10 cellular contexts compared by ENCODE assay signal in genomic region chr15:84826369-84826823, GRCh38. TPM values are rescaled to one million over a fixed set of nuclear protein-coding genes. Genes with fewer than 3 reads are reported as not detected.
DNase-seq lines count a peak whose midpoint lies in the region; ATAC-seq and TF ChIP-seq lines count a peak whose summit lies in the region.
"Had no signal": no experiment of that assay in that cellular context is flagged by ENCODE, and none has a peak within 500 bp of the region (broad histone marks: within the 10 kb centered on the region; RNA-seq: fewer than 3 reads in every experiment).

No MANE protein-coding gene starts in this region.

- intact Hi-C loops in MCF 10A (cut with micrococcal nuclease) = no loop called here
- intact Hi-C loops in breast epithelium (cut with DNase I; ENCODE audit: low total_unique reads) = no loop called here
- intact Hi-C loops in PC-9 (cut with micrococcal nuclease; ENCODE audit: unreplicated experiment) = loop anchor here (2.0 to 5.0 kb wide), 2 partner anchors 102 to 216 kb away; no protein-coding TSS in a partner anchor
- intact Hi-C loops in heart left ventricle (cut with DNase I) = loop anchor here in 4 of 10 donors (5.0 to 10.0 kb wide), 3 partner anchors 96 to 242 kb away; partner anchors contain the start of genes NMB (in 2 of the 4) and WDR73 (in 2 of the 4)
- intact Hi-C loops in vagina (cut with DNase I) = no loop called here
- intact Hi-C loops in CD4-positive, alpha-beta memory T cell (cut with micrococcal nuclease) = no loop called here

- H3K4me1 Mint-ChIP-seq in MCF 10A (ENCODE audit: insufficient read depth, unreplicated experiment) = no peaks in the 10 kb centered on the region
- H3K4me1 Mint-ChIP-seq in CD4-positive, alpha-beta memory T cell = no peaks in the 10 kb centered on the region

- no peaks in the 10 kb centered on the region for H3K9me2 ChIP-seq in PC-9 (ENCODE audit: insufficient read depth)

- H3K4me3 ChIP-seq in breast epithelium (no peak overlapping the region), PC-9 (no peak overlapping the region), heart left ventricle (no peak overlapping the region), vagina (no peak overlapping the region)
- H3K4me3 ChIP-seq in CD4-positive, alpha-beta memory T cell (ENCODE audit: low read length in 2 of 2) = no peak overlapping the region
- H3K4me3 ChIP-seq: ovary had no signal

- BruUV-seq in MCF 10A (replicated peaks; lab: Mats Ljungman, UMichigan) (no TSS peak), PC-9 (replicated peaks; lab: Mats Ljungman, UMichigan) (no TSS peak)

- ATAC-seq in heart left ventricle = peak; percentile 16 to 37 (median 24)
- no peak for ATAC-seq in HG03457 (IDR thresholded peaks at IDR 0.05; ENCODE audit: unreplicated experiment)
- no peak for ATAC-seq in GM21381 (IDR thresholded peaks at IDR 0.05; ENCODE audit: unreplicated experiment)

- 39 to 75% (median 65%) methylated on average over 6 of the region's 6 CpGs for WGBS in heart left ventricle, 4 donors

- H3K4me3 Mint-ChIP-seq in MCF 10A (ENCODE audit: unreplicated experiment) = no peak overlapping the region
- H3K4me3 Mint-ChIP-seq in CD4-positive, alpha-beta memory T cell = no peak overlapping the region

- no peaks in the 10 kb centered on the region for H3K36me3 ChIP-seq in breast epithelium
- H3K36me3 ChIP-seq in PC-9 (ENCODE audit: low read depth) = no peaks in the 10 kb centered on the region
- H3K36me3 ChIP-seq in heart left ventricle = peaks cover 0 to 52% (median 3%) of the 10 kb centered on the region in 9 donors
- no peaks in the 10 kb centered on the region for H3K36me3 ChIP-seq in vagina
- H3K36me3 ChIP-seq in CD4-positive, alpha-beta memory T cell (ENCODE audit: insufficient read depth, low read length) = no peaks in the 10 kb centered on the region
- H3K36me3 ChIP-seq: ovary had no signal

- POLR2A ChIA-PET in MCF 10A (lab: Yijun Ruan, JAX) (no interaction called here), PC-9 (lab: Charles Lee; ENCODE audit: unreplicated experiment) (interaction anchor here (0.7 kb wide), 1 partner anchor 166 kb away, joined by 4 read pairs; no protein-coding TSS in a partner anchor)
- POLR2A ChIA-PET in CD4-positive, alpha-beta memory T cell (lab: Charles Lee; ENCODE audit: partially characterized antibody) = no interaction called here

- H3K4me2 ChIP-seq in PC-9 = no peak overlapping the region
- H3K4me2 ChIP-seq: KMS-11 had no signal

- no peaks in the 10 kb centered on the region for H3K79me2 ChIP-seq in PC-9 (ENCODE audit: low read depth)

- H3K9me3 ChIP-seq in breast epithelium = no peaks in the 10 kb centered on the region
- H3K9me3 ChIP-seq in PC-9 (ENCODE audit: insufficient read depth, low read depth) = no peaks in the 10 kb centered on the region
- H3K9me3 ChIP-seq in heart left ventricle = no peaks in the 10 kb centered on the region
- H3K9me3 ChIP-seq in vagina = no peaks in the 10 kb centered on the region
- H3K9me3 ChIP-seq in CD4-positive, alpha-beta memory T cell (ENCODE audit: control insufficient read depth in 1 of 2, low read length in 2 of 2) = no peaks in the 10 kb centered on the region
- H3K9me3 ChIP-seq: ovary had no signal

- no peak overlapping the region for H2AFZ ChIP-seq in PC-9

- no peaks in the 10 kb centered on the region for H3K9me3 Mint-ChIP-seq in MCF 10A (ENCODE audit: unreplicated experiment)
- H3K9me3 Mint-ChIP-seq in CD4-positive, alpha-beta memory T cell = no peaks in the 10 kb centered on the region

- TF ChIP-seq CTCF in MCF 10A (IDR thresholded peaks at IDR 0.05; ENCODE audit: unreplicated experiment) = peak; percentile 25
- TF ChIP-seq CTCF in breast epithelium (IDR thresholded peaks at IDR 0.05) = peak in 1 of 3 donors; percentile 15
- TF ChIP-seq CTCF in PC-9 (conservative IDR thresholded peaks at IDR 0.05) = peak; percentile 66
- TF ChIP-seq CTCF in heart left ventricle (IDR thresholded peaks at IDR 0.05) = peak in 10 of 12 donors; percentile 8 to 43 (median 30)
- peak in 1 of 3 experiments; percentile 9 for TF ChIP-seq CTCF in vagina (IDR thresholded peaks at IDR 0.05)

- H3K4me1 ChIP-seq in breast epithelium = peaks cover 0 to 3% of the 10 kb centered on the region in 2 donors
- H3K4me1 ChIP-seq in PC-9 (replicated peaks; ENCODE audit: insufficient read depth) = peaks cover 8% of the 10 kb centered on the region; the same call in 1 of the 2 replicates
- peaks cover 10 to 100% (median 94%) of the 10 kb centered on the region in 12 donors for H3K4me1 ChIP-seq in heart left ventricle
- H3K4me1 ChIP-seq in vagina = peaks cover 41% of the 10 kb centered on the region
- no peaks in the 10 kb centered on the region for H3K4me1 ChIP-seq in CD4-positive, alpha-beta memory T cell (ENCODE audit: insufficient read depth, low read length)

- no peak for TF ChIP-seq POLR2A in breast epithelium (IDR thresholded peaks at IDR 0.05)
- TF ChIP-seq POLR2A in heart left ventricle (IDR thresholded peaks at IDR 0.05) = no peak
- TF ChIP-seq POLR2A in vagina (IDR thresholded peaks at IDR 0.05) = no peak

- CTCF ChIA-PET in MCF 10A (lab: Yijun Ruan, JAX) = interaction anchor here (0.6 kb wide), 1 partner anchor 38 kb away, joined by 3 read pairs; no protein-coding TSS in a partner anchor
- CTCF ChIA-PET in PC-9 (lab: Charles Lee) = no interaction called here
- CTCF ChIA-PET in CD4-positive, alpha-beta memory T cell (lab: Charles Lee; ENCODE audit: partially characterized antibody) = no interaction called here

- H3K27ac ChIP-seq in breast epithelium (peak overlapping the region in 1 of 2 donors; percentile 21), PC-9 (no peak overlapping the region), heart left ventricle (peak overlapping the region in 11 of 12 donors; percentile 54 to 99 (median 96)), vagina (peak overlapping the region; percentile 28)
- H3K27ac ChIP-seq in CD4-positive, alpha-beta memory T cell (ENCODE audit: low read depth, low read length) = no peak overlapping the region
- H3K27ac ChIP-seq: KMS-11 had no signal

- H3K27me3 Mint-ChIP-seq in MCF 10A (ENCODE audit: insufficient read depth, unreplicated experiment) = peaks cover 11% of the 10 kb centered on the region
- H3K27me3 Mint-ChIP-seq in CD4-positive, alpha-beta memory T cell = no peaks in the 10 kb centered on the region

- H3K36me3 Mint-ChIP-seq in MCF 10A (ENCODE audit: insufficient read depth, unreplicated experiment) = no peaks in the 10 kb centered on the region
- no peaks in the 10 kb centered on the region for H3K36me3 Mint-ChIP-seq in CD4-positive, alpha-beta memory T cell

- H3K27me3 ChIP-seq in breast epithelium (no peaks in the 10 kb centered on the region), PC-9 (ENCODE audit: insufficient read depth, low read depth) (no peaks in the 10 kb centered on the region), heart left ventricle (no peaks in the 10 kb centered on the region), vagina (no peaks in the 10 kb centered on the region)
- H3K27me3 ChIP-seq in CD4-positive, alpha-beta memory T cell (ENCODE audit: insufficient read depth, low read length) = no peaks in the 10 kb centered on the region
- H3K27me3 ChIP-seq: ovary had no signal

- H3K27ac Mint-ChIP-seq in MCF 10A (ENCODE audit: low read depth, unreplicated experiment) = no peak overlapping the region
- H3K27ac Mint-ChIP-seq in CD4-positive, alpha-beta memory T cell = no peak overlapping the region

- no peaks in the 10 kb centered on the region for H4K20me1 ChIP-seq in PC-9 (ENCODE audit: insufficient read depth)

- DNase-seq in MCF 10A (ENCODE audit: unreplicated experiment) = peak; percentile 65
- no peak for DNase-seq in breast epithelium (ENCODE audit: low spot score in 2 of 2)
- peak in 1 of 2 experiments; percentile 43 for DNase-seq in PC-9
- peak in 3 of 5 donors; percentile 38 to 47 (median 46) for DNase-seq in heart left ventricle
- no peak for DNase-seq in vagina (ENCODE audit: extremely low spot score in 2 of 2)
- no peak for DNase-seq in CD4-positive, alpha-beta memory T cell

- H3F3A ChIP-seq in PC-9 (ENCODE audit: insufficient read depth, low read depth) = 0 out of 2 replicates have a peak, but pooled peaks cover 3% of the 10 kb centered on the region

RNA-seq across cellular contexts. Expression of gene ALPK3, which starts 9.2 kb away (rescaled TPM):
- total RNA-seq in MCF 10A (2022) = 0.07 and 0.10 TPM in 2 replicates
- total RNA-seq in breast epithelium = 1 to 10 TPM; 1.6 to 3.4 (median 2.6) TPM
- 4.6 and 8.1 TPM in 2 replicates for total RNA-seq in PC-9 (2021)
- total RNA-seq in heart left ventricle = 100 to 1,000 TPM in 8 of 9 donors, 10 to 100 TPM in 1; 82.2 to 258 (median 172) TPM
- polyA plus RNA-seq in heart left ventricle = 100 to 1,000 TPM; 110 to 144 TPM
- total RNA-seq in vagina = 2.5 TPM
- under 1 TPM; 0.26 to 0.58 TPM for total RNA-seq in CD4-positive, alpha-beta memory T cell
- polyA plus RNA-seq in CD4-positive, alpha-beta memory T cell = under 1 TPM in 1 of 2 donors, not detected in 1; 0.01 TPM

RNA-seq across cellular contexts. Expression of gene SLC28A1, which starts 58.1 kb away (rescaled TPM):
- total RNA-seq in MCF 10A (2022) (not detected in 2 replicates), breast epithelium (under 1 TPM in 1 of 3 donors, not detected in 2; 0.59 TPM), PC-9 (2021) (0.70 and 1.2 TPM in 2 replicates), heart left ventricle (1 to 10 TPM in 3 of 9 donors, under 1 TPM in 5, not detected in 1; 0.14 to 2.9 (median 0.74) TPM), vagina (not detected)
- 1 to 10 TPM in 1 of 2 donors, under 1 TPM in 1; 0.17 to 1.9 TPM for polyA plus RNA-seq in heart left ventricle
- not detected for total RNA-seq in CD4-positive, alpha-beta memory T cell
- polyA plus RNA-seq in CD4-positive, alpha-beta memory T cell = not detected

Comparison
In these comparisons a context has a peak if more than half of its experiments do, and no peak if none do; other contexts are left out.
1. DNase-seq: peak in MCF 10A (single experiment) and heart left ventricle (3 of 5); none in breast epithelium (0 of 2), vagina (0 of 2) and CD4-positive, alpha-beta memory T cell (0 of 5).
2. H3K27ac ChIP-seq: peak in heart left ventricle (11 of 12) and vagina (single experiment); none in PC-9 (single experiment) and CD4-positive, alpha-beta memory T cell (single experiment).
3. ATAC-seq: peak in heart left ventricle (4 of 4); none in HG03457 (single experiment) and GM21381 (single experiment).